ENCODE assay signal across 14 cellular contexts in the genomic region with DNA sequence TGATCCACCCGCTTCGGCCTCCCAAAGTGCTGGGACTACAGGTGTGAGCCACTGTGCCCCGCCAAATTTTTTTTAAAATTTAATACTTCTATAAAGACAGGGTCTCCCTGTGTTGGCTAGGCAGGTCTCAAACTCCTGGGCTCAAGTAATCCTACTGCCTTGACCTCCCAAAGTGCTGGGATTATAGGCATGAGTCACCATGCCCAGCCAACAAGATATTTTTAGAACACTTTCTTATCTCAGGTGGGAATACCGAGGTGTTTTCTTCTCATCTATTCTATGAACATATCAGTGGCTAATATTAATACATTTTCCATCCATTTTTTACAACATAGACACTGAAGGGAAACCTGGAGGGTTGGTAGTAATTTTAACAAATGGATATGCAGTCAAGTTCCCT. TPM values are rescaled to one million over a fixed set of nuclear protein-coding genes. Genes with fewer than 3 reads are reported as not detected.
DNase-seq lines count a peak whose midpoint lies in the region; ATAC-seq and TF ChIP-seq lines count a peak whose summit lies in the region.
"Had no signal": no experiment of that assay in that cellular context is flagged by ENCODE, and none has a peak within 500 bp of the region (broad histone marks: within the 10 kb centered on the region; RNA-seq: fewer than 3 reads in every experiment).

No MANE protein-coding gene starts in this region.

- no peak for TF ChIP-seq EP300 in sigmoid colon (IDR thresholded peaks at IDR 0.05)

- ATAC-seq in Right ventricle myocardium inferior (no peak), left lung (peak; percentile 22), HG03025 (IDR thresholded peaks at IDR 0.05; ENCODE audit: low FRiP score, unreplicated experiment) (no peak)
- ATAC-seq: CD8-positive, alpha-beta T cell had no signal

- TF ChIP-seq POLR2A in sigmoid colon (IDR thresholded peaks at IDR 0.05), result no peak

- H3K27ac ChIP-seq in left ventricle myocardium inferior (replicated peaks) (peak overlapping the region; percentile 36), left lung (no peak overlapping the region), sigmoid colon (peak overlapping the region in 3 of 4 donors; percentile 30 to 45 (median 32))
- H3K27ac ChIP-seq: 22Rv1 had no signal

- DNase-seq in left ventricle myocardium inferior (no peak), Right ventricle myocardium inferior (ENCODE audit: missing footprints) (no peak), left lung (no peak), sigmoid colon (no peak), DMS 273 (lab: John Stamatoyannopoulos, UW; ENCODE audit: unreplicated experiment) (no peak), NAMALWA (ENCODE audit: low spot score) (no peak), NCI-H2227 treated with DMSO at 0.1 percent for 48 hours (lab: John Stamatoyannopoulos, UW) (no peak)
- DNase-seq: CD8-positive, alpha-beta T cell; COR-L47; DND-41; GDM1; HCEC 1CT had no signal

- peaks cover 15% of the 10 kb centered on the region for H3K4me1 ChIP-seq in left ventricle myocardium inferior
- H3K4me1 ChIP-seq in left lung, result no peaks in the 10 kb centered on the region
- H3K4me1 ChIP-seq in sigmoid colon, result peaks cover 0 to 16% (median 3%) of the 10 kb centered on the region in 4 donors

- intact Hi-C loops in left ventricle myocardium inferior (cut with micrococcal nuclease), result no loop called here
- intact Hi-C loops in Right ventricle myocardium inferior (cut with DNase I), result no loop called here
- intact Hi-C loops in left lung (cut with DNase I), result no loop called here
- intact Hi-C loops in sigmoid colon (cut with DNase I), result no loop called here

- H3K36me3 ChIP-seq in left ventricle myocardium inferior (no peaks in the 10 kb centered on the region), left lung (no peaks in the 10 kb centered on the region), sigmoid colon (no peaks in the 10 kb centered on the region)

- TF ChIP-seq CTCF in left ventricle myocardium inferior (IDR thresholded peaks at IDR 0.05; ENCODE audit: borderline replicate concordance) (no peak), left lung (IDR thresholded peaks at IDR 0.05) (no peak), sigmoid colon (IDR thresholded peaks at IDR 0.05) (no peak)

- H3K4me3 ChIP-seq in left ventricle myocardium inferior (no peak overlapping the region), left lung (no peak overlapping the region), sigmoid colon (no peak overlapping the region)

- no peaks in the 10 kb centered on the region for H3K27me3 ChIP-seq in left ventricle myocardium inferior (ENCODE audit: low read depth)
- H3K27me3 ChIP-seq in left lung, result no peaks in the 10 kb centered on the region
- no peaks in the 10 kb centered on the region for H3K27me3 ChIP-seq in sigmoid colon

- 91 to 94% methylated on average over 4 of the region's 4 CpGs for WGBS in sigmoid colon, 2 donors

- H3K9me3 ChIP-seq in left ventricle myocardium inferior (replicated peaks) (peaks cover 6% of the 10 kb centered on the region), left lung (peaks cover 0 to 7% of the 10 kb centered on the region in 2 donors), sigmoid colon (no peaks in the 10 kb centered on the region)

RNA-seq across cellular contexts. Expression of a gene that starts 38.0 kb away (rescaled TPM):
- total RNA-seq in left ventricle myocardium inferior (30.8 TPM), Right ventricle myocardium inferior (29.7 TPM), left lung (10 to 100 TPM; 28.1 to 36.5 TPM), sigmoid colon (10 to 100 TPM; 23.8 to 52.4 (median 37.8) TPM)
- 10 to 100 TPM; 71.1 to 87.1 (median 74.0) TPM for polyA plus RNA-seq in sigmoid colon

Comparison
In these comparisons a context has a peak if more than half of its experiments do, and no peak if none do; other contexts are left out.
1. H3K27ac ChIP-seq: peak in left ventricle myocardium inferior (single experiment) and sigmoid colon (3 of 4); none in left lung (0 of 2).